Comparison of ENCODE assay signal across 23 cellular contexts in genomic region chr13:106609116-106609515, GRCh38.
"Had no signal": no experiment of that assay in that cellular context is flagged by ENCODE, and none has a peak within 500 bp of the region (broad histone marks: within the 10 kb centered on the region; RNA-seq: fewer than 3 reads in every experiment).

No MANE protein-coding gene starts in this region.

- H3K27me3 ChIP-seq: body of pancreas, cardiac muscle cell, Peyer's patch, SJCRH30 had no signal

- H3K4me3 ChIP-seq: body of pancreas, cardiac muscle cell, Peyer's patch, SJCRH30 had no signal

- H3K4me1 ChIP-seq: body of pancreas, Peyer's patch, SJCRH30 had no signal

- DNase-seq: activated CD4-positive, alpha-beta T cell treated with anti-CD3 and anti-CD28 coated beads for 36 hours; activated CD8-positive, alpha-beta memory T cell treated with anti-CD3 and anti-CD28 coated beads, Interleukin-2, amount 50 U/mL, for 4 hours; activated CD8-positive, alpha-beta T cell treated with anti-CD3 and anti-CD28 coated beads for 36 hours; activated naive CD4-positive, alpha-beta T cell treated with anti-CD3 and anti-CD28 coated beads, Interleukin-2, amount 50 U/mL, for 16 hours; activated naive CD8-positive, alpha-beta T cell treated with anti-CD3 and anti-CD28 coated beads, Interleukin-2, amount 10 ng/mL, durations not matched to agents 7 days and 5 days; activated T-cell treated with anti-CD3 and anti-CD28 coated beads, Interleukin-2, amount 50 U/mL, for 72 hours; aorta; body of pancreas; NCI-H1048; NCI-H1417 treated with DMSO at 0.1 percent for 48 hours; NCI-H187; NCI-H2081; NCI-H446 treated with DMSO at 0.1 percent for 48 hours; NCI-H524 treated with DMSO at 0.1 percent for 48 hours; NCI-H82; Peyer's patch; Right ventricle myocardium superior; SJCRH30; SK-N-SH; T-helper 1 cell; WERI-Rb-1 had no signal

- H3K4me2 ChIP-seq: SK-N-SH had no signal

- H3K9ac ChIP-seq: SK-N-SH had no signal

- H3K27ac ChIP-seq: body of pancreas, cardiac muscle cell, Peyer's patch, RWPE1, SJCRH30, WERI-Rb-1 had no signal

- H3K36me3 ChIP-seq: cardiac muscle cell, Peyer's patch, SJCRH30, WERI-Rb-1 had no signal

- H3K9me3 ChIP-seq: body of pancreas, Peyer's patch, SJCRH30, SK-N-SH had no signal
